8 cellular contexts compared by ENCODE assay signal in the genomic region with DNA sequence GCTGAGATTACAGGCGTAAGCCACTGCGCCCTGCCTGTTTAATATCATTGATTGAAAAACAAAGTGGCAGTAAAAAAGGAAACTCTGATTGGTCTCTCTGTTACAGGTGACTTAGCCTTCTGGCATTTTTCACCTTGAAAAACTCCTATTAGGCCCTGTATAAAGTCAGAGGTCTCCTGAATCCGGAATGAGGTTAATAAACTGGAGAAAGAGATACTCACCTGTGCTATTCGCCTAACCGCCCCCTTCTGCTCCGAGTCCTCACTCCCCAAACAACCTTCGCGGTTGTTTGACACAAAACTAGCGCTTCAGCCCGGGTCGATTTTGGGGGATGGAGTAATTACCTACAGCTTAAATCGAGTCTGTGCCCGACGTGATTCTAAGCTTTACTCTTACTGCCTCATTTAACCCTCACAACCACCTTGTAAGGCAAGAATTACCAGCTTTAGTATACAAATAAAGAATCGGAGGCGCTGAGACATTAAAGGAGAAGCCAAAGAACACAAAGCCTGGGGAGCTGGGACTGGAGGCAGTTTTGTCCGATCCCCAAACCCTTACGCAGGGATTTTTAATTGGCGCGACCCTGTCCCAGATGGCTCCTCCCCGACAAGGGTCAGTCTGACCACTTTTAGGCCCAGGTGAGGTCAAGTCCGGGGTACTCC. TPM values are rescaled to one million over a fixed set of nuclear protein-coding genes. Genes with fewer than 3 reads are reported as not detected.
DNase-seq lines count a peak whose midpoint lies in the region; ATAC-seq and TF ChIP-seq lines count a peak whose summit lies in the region.

No MANE protein-coding gene starts in this region.

- H3K27ac ChIP-seq in ACC112 (ENCODE audit: low read depth, low read length): peak overlapping the region; percentile 49

- H3K27ac Mint-ChIP-seq in IgD-negative memory B cell (peak overlapping the region; percentile 57 to 96 (median 81)), chondrocyte (ENCODE audit: unreplicated experiment) (peak overlapping the region; percentile 69)

- TF ChIP-seq CTCF in chondrocyte (IDR thresholded peaks at IDR 0.05) (no peak), mucosa of descending colon (IDR thresholded peaks at IDR 0.05) (no peak)

- H3K9me3 ChIP-seq in mucosa of descending colon: no peaks in the 10 kb centered on the region

- H2AFZ ChIP-seq in ACC112 (ENCODE audit: low read length, unreplicated experiment): peak overlapping the region; percentile 78

- H3K4me1 Mint-ChIP-seq in IgD-negative memory B cell: peaks cover 3 to 11% (median 10%) of the 10 kb centered on the region in 3 donors
- peaks cover 12% of the 10 kb centered on the region for H3K4me1 Mint-ChIP-seq in chondrocyte (ENCODE audit: low read depth)

- H3K36me3 Mint-ChIP-seq in IgD-negative memory B cell: no peaks in the 10 kb centered on the region
- peaks cover 1% of the 10 kb centered on the region for H3K36me3 Mint-ChIP-seq in chondrocyte (ENCODE audit: low read depth)

- peak overlapping the region; percentile 90 to 96 (median 95) for H3K4me3 Mint-ChIP-seq in IgD-negative memory B cell
- peak overlapping the region; percentile 83 for H3K4me3 Mint-ChIP-seq in chondrocyte (ENCODE audit: unreplicated experiment)

- no peaks in the 10 kb centered on the region for H3K27me3 ChIP-seq in ACC112 (ENCODE audit: insufficient read depth, low read length)

- ATAC-seq in mucosa of descending colon: peak; percentile 3
- ATAC-seq in GM19463 (IDR thresholded peaks at IDR 0.05; ENCODE audit: unreplicated experiment): no peak
- no peak for ATAC-seq in HG02973 (IDR thresholded peaks at IDR 0.05; ENCODE audit: unreplicated experiment)

- DNase-seq in chondrocyte (ENCODE audit: low spot score) (no peak), mucosa of descending colon (no peak), OCI-M2 (lab: John Stamatoyannopoulos, UW; ENCODE audit: unreplicated experiment) (no peak), NOMO-1 (lab: John Stamatoyannopoulos, UW; ENCODE audit: unreplicated experiment in 2 of 2) (no peak)

- H3K27me3 Mint-ChIP-seq in IgD-negative memory B cell (no peaks in the 10 kb centered on the region), chondrocyte (ENCODE audit: low read depth) (no peaks in the 10 kb centered on the region)

- H3K36me3 ChIP-seq in ACC112 (ENCODE audit: insufficient read depth, low read length) (no peaks in the 10 kb centered on the region), mucosa of descending colon (ENCODE audit: low read depth) (no peaks in the 10 kb centered on the region)

- H3K4me3 ChIP-seq in ACC112 (ENCODE audit: low read depth, low read length) (peak overlapping the region; percentile 81), mucosa of descending colon (peak overlapping the region; percentile 11)

- intact Hi-C loops in mucosa of descending colon (cut with DNase I, micrococcal nuclease): loop anchor here in 1 of 2 donors (10.0 kb wide), 1 partner anchor 179 kb away; no protein-coding TSS in a partner anchor

- H3K79me2 ChIP-seq in ACC112 (ENCODE audit: control insufficient read depth, insufficient read depth, low read length, unreplicated experiment): peaks cover 5% of the 10 kb centered on the region

- no peaks in the 10 kb centered on the region for H3K9me3 Mint-ChIP-seq in IgD-negative memory B cell
- peaks cover 3% of the 10 kb centered on the region for H3K9me3 Mint-ChIP-seq in chondrocyte (ENCODE audit: low read depth)

- peaks cover 8% of the 10 kb centered on the region for H3K4me1 ChIP-seq in ACC112 (ENCODE audit: control insufficient read depth, insufficient read depth, low read length, unreplicated experiment)
- peaks cover 29% of the 10 kb centered on the region for H3K4me1 ChIP-seq in mucosa of descending colon (ENCODE audit: low read depth)

RNA-seq across cellular contexts. Expression of gene CEP70, which starts 0.4 kb away (rescaled TPM):
- 6.1 TPM for polyA plus RNA-seq in IgD-negative memory B cell
- total RNA-seq in chondrocyte (11.4 to 12.9 TPM (median 12.8 TPM) in 3 replicates), mucosa of descending colon (10 to 100 TPM; 29.7 to 56.9 (median 37.9) TPM)

RNA-seq across cellular contexts. Expression of gene FAIM, which starts 15.0 kb away (rescaled TPM):
- polyA plus RNA-seq in IgD-negative memory B cell: 14.3 TPM
- total RNA-seq in chondrocyte: 10.6 to 17.0 TPM (median 16.5 TPM) in 3 replicates
- 1 to 10 TPM; 3.9 to 7.8 (median 5.0) TPM for total RNA-seq in mucosa of descending colon
